In the genomic region with DNA sequence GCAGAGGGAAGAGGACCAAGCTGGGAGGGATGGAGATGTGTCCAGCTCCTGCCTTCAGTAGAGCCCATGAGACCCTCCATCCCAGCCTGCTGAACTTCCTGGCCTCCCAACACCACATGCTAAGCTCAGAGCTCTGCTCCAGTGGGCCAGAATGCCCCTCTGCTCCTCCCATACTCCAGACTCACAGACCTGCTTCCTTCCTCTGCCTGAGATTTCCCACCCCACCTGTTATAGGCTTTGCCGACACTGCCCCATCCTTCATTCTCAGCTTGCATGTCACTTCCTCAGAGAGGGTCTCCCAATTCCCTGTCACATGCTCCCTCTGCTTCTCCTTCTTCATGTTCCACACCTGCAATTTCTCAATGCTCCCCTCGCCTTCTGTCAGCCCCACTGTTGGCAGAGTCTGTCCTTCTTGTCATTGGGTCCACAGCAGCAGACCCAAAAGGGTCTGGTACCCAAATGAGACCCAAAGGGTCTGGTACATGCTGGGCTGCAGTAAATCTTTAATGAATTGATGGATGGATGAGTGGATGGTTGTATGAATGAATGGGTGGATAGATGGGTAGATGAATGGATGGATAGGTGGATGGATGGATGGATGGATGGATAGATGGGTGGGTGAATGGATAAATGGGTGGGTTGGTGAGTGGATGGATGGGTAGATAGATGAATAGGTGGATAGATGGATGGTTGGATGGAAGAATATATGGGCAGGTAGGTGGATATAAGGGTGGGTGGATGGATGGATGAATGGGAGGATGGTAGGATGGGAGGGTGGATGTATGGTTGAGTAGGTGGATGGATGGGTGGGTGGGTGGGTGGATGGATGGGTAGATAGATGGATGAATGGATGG, we compare ENCODE assay signal across 1 cellular context.
TF ChIP-seq lines count a peak whose summit lies in the region.

No MANE protein-coding gene starts in this region.

TF ChIP-seq in H1, 55 proteins besides CTCF, POLR2A, EP300 and RAD21:
- TF ChIP-seq, protein P1, sequence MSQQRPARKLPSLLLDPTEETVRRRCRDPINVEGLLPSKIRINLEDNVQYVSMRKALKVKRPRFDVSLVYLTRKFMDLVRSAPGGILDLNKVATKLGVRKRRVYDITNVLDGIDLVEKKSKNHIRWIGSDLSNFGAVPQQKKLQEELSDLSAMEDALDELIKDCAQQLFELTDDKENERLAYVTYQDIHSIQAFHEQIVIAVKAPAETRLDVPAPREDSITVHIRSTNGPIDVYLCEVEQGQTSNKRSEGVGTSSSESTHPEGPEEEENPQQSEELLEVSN (IDR thresholded peaks at IDR 0.05): no peak
- TF ChIP-seq BCL11A (IDR thresholded peaks at IDR 0.05; ENCODE audit: low read depth in 2 of 2, low read length in 2 of 2): no peak
- TF ChIP-seq CEBPB (IDR thresholded peaks at IDR 0.05; ENCODE audit: low read depth, low read length): no peak
- no peak for TF ChIP-seq MAFK (IDR thresholded peaks at IDR 0.05; ENCODE audit: low read depth, low read length)
- no peak for TF ChIP-seq RXRA (IDR thresholded peaks at IDR 0.05; ENCODE audit: insufficient read depth, low read depth, low read length)
- no peak for TF ChIP-seq EGR1 (IDR thresholded peaks at IDR 0.05; ENCODE audit: borderline replicate concordance, low read depth, low read length)
- no peak for TF ChIP-seq TAF1 (IDR thresholded peaks at IDR 0.05; ENCODE audit: low read depth, low read length)
- TF ChIP-seq ASH2L (IDR thresholded peaks at IDR 0.05; ENCODE audit: low read length): no peak
- no peak for TF ChIP-seq CBX5 (IDR thresholded peaks at IDR 0.05; ENCODE audit: low read depth, low read length)
- no peak for TF ChIP-seq YY1 (IDR thresholded peaks at IDR 0.05; ENCODE audit: low read depth, low read length)
- no peak for TF ChIP-seq NRF1 (IDR thresholded peaks at IDR 0.05; ENCODE audit: low read depth, low read length)
TF ChIP-seq in H1: peak in this region for 0.
